ENCODE assay signal across 9 cellular contexts in genomic region chr13:50914848-50915247, GRCh38. TPM values are rescaled to one million over a fixed set of nuclear protein-coding genes. Genes with fewer than 3 reads are reported as not detected.
DNase-seq lines count a peak whose midpoint lies in the region; ATAC-seq and TF ChIP-seq lines count a peak whose summit lies in the region.
"Had no signal": no experiment of that assay in that cellular context is flagged by ENCODE, and none has a peak within 500 bp of the region (broad histone marks: within the 10 kb centered on the region; RNA-seq: fewer than 3 reads in every experiment).

No MANE protein-coding gene starts in this region.

- peak overlapping the region; percentile 34 for H3K27ac Mint-ChIP-seq in activated naive CD8-positive, alpha-beta T cell treated with anti-CD3 and anti-CD28 coated beads for 36 hours
- H3K27ac Mint-ChIP-seq in nephron: peak overlapping the region; percentile 62 to 86 (median 75)
- H3K27ac Mint-ChIP-seq: mesothelial cell of epicardium had no signal

- DNase-seq in GM10266 (ENCODE audit: extremely low spot score): peak; percentile 18
- no peak for DNase-seq in activated naive CD8-positive, alpha-beta T cell treated with anti-CD3 and anti-CD28 coated beads for 36 hours
- no peak for DNase-seq in OCI-M2 (lab: John Stamatoyannopoulos, UW; ENCODE audit: unreplicated experiment)
- DNase-seq in NCI-H1436 (lab: John Stamatoyannopoulos, UW): no peak
- DNase-seq in omental fat pad (ENCODE audit: low spot score): no peak

- TF ChIP-seq CTCF in GM10266 (IDR thresholded peaks at IDR 0.05; ENCODE audit: control insufficient read depth, insufficient read depth, low read depth, missing control alignments) (no peak), nephron (IDR thresholded peaks at IDR 0.05; ENCODE audit: unreplicated experiment in 3 of 3) (no peak), omental fat pad (IDR thresholded peaks at IDR 0.05) (no peak)

- no peaks in the 10 kb centered on the region for H3K9me3 Mint-ChIP-seq in activated naive CD8-positive, alpha-beta T cell treated with anti-CD3 and anti-CD28 coated beads for 36 hours
- peaks cover 2% of the 10 kb centered on the region for H3K9me3 Mint-ChIP-seq in nephron
- H3K9me3 Mint-ChIP-seq: mesothelial cell of epicardium had no signal

- H3K27me3 Mint-ChIP-seq in activated naive CD8-positive, alpha-beta T cell treated with anti-CD3 and anti-CD28 coated beads for 36 hours: no peaks in the 10 kb centered on the region
- no peaks in the 10 kb centered on the region for H3K27me3 Mint-ChIP-seq in nephron (ENCODE audit: low read depth)

- H3K4me3 Mint-ChIP-seq in activated naive CD8-positive, alpha-beta T cell treated with anti-CD3 and anti-CD28 coated beads for 36 hours: no peak overlapping the region
- peak overlapping the region in 1 of 3 experiments; percentile 5 for H3K4me3 Mint-ChIP-seq in nephron
- H3K4me3 Mint-ChIP-seq: mesothelial cell of epicardium had no signal

- peaks cover 30% of the 10 kb centered on the region for H3K36me3 Mint-ChIP-seq in activated naive CD8-positive, alpha-beta T cell treated with anti-CD3 and anti-CD28 coated beads for 36 hours
- no peaks in the 10 kb centered on the region for H3K36me3 Mint-ChIP-seq in nephron (ENCODE audit: low read depth)
- H3K36me3 Mint-ChIP-seq: mesothelial cell of epicardium had no signal

- peaks cover 69% of the 10 kb centered on the region for H3K4me1 Mint-ChIP-seq in activated naive CD8-positive, alpha-beta T cell treated with anti-CD3 and anti-CD28 coated beads for 36 hours
- H3K4me1 Mint-ChIP-seq in nephron: peaks cover 57% of the 10 kb centered on the region

- ATAC-seq in HG03432 (IDR thresholded peaks at IDR 0.05; ENCODE audit: unreplicated experiment) (peak; percentile 29), esophagus mucosa (no peak), omental fat pad (ENCODE audit: low FRiP score) (no peak)

RNA-seq across cellular contexts. Expression of gene RNASEH2B, which starts 5.3 kb away (rescaled TPM):
- total RNA-seq in activated naive CD8-positive, alpha-beta T cell treated with anti-CD3 and anti-CD28 coated beads for 36 hours: 10 to 100 TPM; 68.4 to 81.3 TPM
- total RNA-seq in esophagus mucosa: 19.2 TPM
- 10 to 100 TPM; 25.2 to 50.3 (median 33.2) TPM for total RNA-seq in omental fat pad
